Comparison of ENCODE assay signal across 14 cellular contexts in the genomic region with DNA sequence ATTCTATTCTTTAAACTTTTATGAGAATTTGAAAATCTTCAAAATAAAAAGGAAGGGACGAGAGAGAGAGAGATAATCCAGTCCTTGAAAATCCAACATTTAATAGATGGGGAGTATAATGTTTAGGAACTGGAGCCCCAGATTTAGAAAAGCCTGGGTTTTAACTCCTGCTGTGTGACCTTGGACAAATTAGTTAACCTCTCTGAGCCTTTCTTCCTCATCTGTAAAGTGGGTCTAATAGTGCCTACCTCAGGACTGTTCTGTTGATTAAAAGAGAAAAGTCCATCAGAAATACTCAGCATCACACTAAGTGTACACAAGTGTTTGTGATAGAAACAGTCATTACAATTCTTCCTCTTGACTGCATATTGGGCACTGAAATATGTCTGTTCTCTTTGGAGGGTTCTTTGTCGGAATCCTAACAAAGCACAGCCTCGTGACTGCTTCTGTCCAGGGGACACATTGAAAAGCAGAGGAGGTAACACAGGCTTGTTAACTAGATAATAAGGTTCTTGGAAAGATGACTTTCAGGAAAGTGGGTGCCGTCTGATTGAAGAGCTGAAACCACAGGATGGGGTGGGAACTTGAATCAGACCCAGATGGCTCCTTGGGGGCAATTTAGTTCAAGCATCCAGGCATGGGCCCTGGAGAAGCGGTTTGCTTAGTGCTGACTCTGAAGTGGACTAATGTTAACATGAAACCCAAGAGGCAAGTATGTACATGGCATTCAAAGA.
A peak's percentile ranks its signal among the peaks of the same experiment; 100 is the strongest.
DNase-seq lines count a peak whose midpoint lies in the region; ATAC-seq and TF ChIP-seq lines count a peak whose summit lies in the region.
"Had no signal": no experiment of that assay in that cellular context is flagged by ENCODE, and none has a peak within 500 bp of the region (broad histone marks: within the 10 kb centered on the region; RNA-seq: fewer than 3 reads in every experiment).

No MANE protein-coding gene starts in this region.

- 55% methylated on average over 5 of the region's 5 CpGs for WGBS in mesenchymal stem cell

- no peak overlapping the region for H3K18ac ChIP-seq in mesenchymal stem cell (ENCODE audit: low read depth in 1 of 2, low read length in 2 of 2)

- H3K79me1 ChIP-seq in mesenchymal stem cell (replicated peaks; ENCODE audit: low read length, poor library complexity, severe bottlenecking): peaks cover 8% of the 10 kb centered on the region

- no peak overlapping the region for H3K9ac ChIP-seq in mesenchymal stem cell (ENCODE audit: low read length)
- H3K9ac ChIP-seq in neural progenitor cell: no peak overlapping the region

- H3K4me2 ChIP-seq in GM23338 (no peak overlapping the region), mesenchymal stem cell (ENCODE audit: low read length, poor library complexity, severe bottlenecking) (no peak overlapping the region), neural progenitor cell (no peak overlapping the region)

- H3K27ac ChIP-seq in GM23338 (ENCODE audit: low read depth): peak overlapping the region; percentile 39; the same call in 1 of the 2 replicates
- H3K27ac ChIP-seq in mesenchymal stem cell (ENCODE audit: low read length, poor library complexity, severe bottlenecking): no peak overlapping the region
- no peak overlapping the region for H3K27ac ChIP-seq in neural progenitor cell
- no peak overlapping the region for H3K27ac ChIP-seq in coronary artery

- peaks cover 4% of the 10 kb centered on the region; the same call in 1 of the 2 replicates for H3K4me1 ChIP-seq in GM23338 (ENCODE audit: insufficient read depth)
- peaks cover 14% of the 10 kb centered on the region for H3K4me1 ChIP-seq in mesenchymal stem cell (ENCODE audit: control insufficient read depth, insufficient read depth, low read depth, low read length)
- H3K4me1 ChIP-seq in neural progenitor cell: no peaks in the 10 kb centered on the region

- H3K79me2 ChIP-seq in GM23338 (replicated peaks; ENCODE audit: insufficient read depth) (no peaks in the 10 kb centered on the region), neural progenitor cell (ENCODE audit: low read depth) (no peaks in the 10 kb centered on the region)

- H4K8ac ChIP-seq in mesenchymal stem cell (ENCODE audit: low read length): no peak overlapping the region

- H2AK5ac ChIP-seq in mesenchymal stem cell (ENCODE audit: low read length, severe bottlenecking): no peak overlapping the region

- H3K4me3 Mint-ChIP-seq in T-helper 2 cell treated with Interferon-gamma antibody and Interleukin-4, amounts not matched to agents 5 μg/mL and 100 μg/mL, for 36 hours: peak overlapping the region; percentile 59
- no peak overlapping the region for H3K4me3 Mint-ChIP-seq in GM23338
- no peak overlapping the region for H3K4me3 Mint-ChIP-seq in activated CD4-positive, alpha-beta memory T cell treated with anti-CD3 and anti-CD28 coated beads, Interleukin-2, amount 10 ng/mL, durations not matched to agents 7 days and 5 days
- H3K4me3 Mint-ChIP-seq in neural progenitor cell: no peak overlapping the region

- no peak overlapping the region for H2BK5ac ChIP-seq in mesenchymal stem cell (ENCODE audit: low read depth, low read length, poor library complexity, severe bottlenecking)

- H3K36me3 ChIP-seq in GM23338 (ENCODE audit: insufficient read depth) (no peaks in the 10 kb centered on the region; the same call in 1 of the 2 replicates), mesenchymal stem cell (ENCODE audit: control insufficient read depth in 1 of 2, insufficient read depth in 2 of 2, low read depth in 1 of 2, low read length in 2 of 2) (peaks cover 9 to 27% of the 10 kb centered on the region in 2 experiments), neural progenitor cell (no peaks in the 10 kb centered on the region)

- no peak overlapping the region for H2BK120ac ChIP-seq in mesenchymal stem cell (ENCODE audit: low read depth, low read length)

- POLR2A ChIA-PET in activated CD4-positive, alpha-beta memory T cell treated with anti-CD3 and anti-CD28 coated beads, Interleukin-2, amount 10 ng/mL, durations not matched to agents 7 days and 5 days (lab: Charles Lee): interaction anchor here (1.0 to 1.9 kb wide), 3 partner anchors 20 to 83 kb away, joined by 3 to 8 read pairs (median 3); no protein-coding TSS in a partner anchor

- no peaks in the 10 kb centered on the region for H3K27me3 Mint-ChIP-seq in T-helper 2 cell treated with Interferon-gamma antibody and Interleukin-4, amounts not matched to agents 5 μg/mL and 100 μg/mL, for 36 hours (ENCODE audit: low read depth)
- H3K27me3 Mint-ChIP-seq in GM23338 (ENCODE audit: insufficient read depth, low read depth, poor library complexity) (peaks cover 3% of the 10 kb centered on the region), neural progenitor cell (ENCODE audit: insufficient read depth, low read depth) (no peaks in the 10 kb centered on the region)
- H3K27me3 Mint-ChIP-seq in activated CD4-positive, alpha-beta memory T cell treated with anti-CD3 and anti-CD28 coated beads, Interleukin-2, amount 10 ng/mL, durations not matched to agents 7 days and 5 days: no peaks in the 10 kb centered on the region

- H3K4ac ChIP-seq in mesenchymal stem cell (ENCODE audit: low read depth in 1 of 2, low read length in 2 of 2): no peak overlapping the region

- CTCF ChIA-PET in activated CD4-positive, alpha-beta memory T cell treated with anti-CD3 and anti-CD28 coated beads, Interleukin-2, amount 10 ng/mL, durations not matched to agents 7 days and 5 days (lab: Charles Lee): interaction anchor here (0.5 kb wide), 1 partner anchor 9 kb away, joined by 3 read pairs; no protein-coding TSS in a partner anchor

- no peak for TF ChIP-seq CTCF in GM23338 (conservative IDR thresholded peaks at IDR 0.05; ENCODE audit: low read depth in 2 of 2)
- no peak for TF ChIP-seq CTCF in neural progenitor cell (IDR thresholded peaks at IDR 0.05)
- no peak for TF ChIP-seq CTCF in coronary artery (IDR thresholded peaks at IDR 0.05)

- no peak for DNase-seq in T-helper 2 cell treated with Interferon-gamma antibody and Interleukin-4, amounts not matched to agents 5 μg/mL and 100 μg/mL, for 36 hours (ENCODE audit: low spot score)
- no peak for DNase-seq in T-helper 2 cell
- DNase-seq in GM23338 (ENCODE audit: low spot score): no peak
- DNase-seq in activated CD4-positive, alpha-beta memory T cell treated with anti-CD3 and anti-CD28 coated beads, Interleukin-2, amount 10 ng/mL, durations not matched to agents 7 days and 5 days: no peak
- DNase-seq in mesenchymal stem cell: peak; percentile 84
- DNase-seq in neural progenitor cell (ENCODE audit: low spot score): no peak
- no peak for DNase-seq in NOMO-1 treated with DMSO at 0.1 percent for 48 hours (lab: John Stamatoyannopoulos, UW; ENCODE audit: unreplicated experiment)
- DNase-seq in coronary artery (ENCODE audit: low spot score): no peak
- DNase-seq: activated naive CD4-positive, alpha-beta T cell treated with Interleukin-2 at 50 U/mL for 16 hours; Kasumi-1; NCI-H1417 treated with DMSO at 0.1 percent for 48 hours; NCI-H526 treated with DMSO at 0.1 percent for 48 hours; retina; RPMI8226 had no signal

- H3K27ac Mint-ChIP-seq in T-helper 2 cell treated with Interferon-gamma antibody and Interleukin-4, amounts not matched to agents 5 μg/mL and 100 μg/mL, for 36 hours: peak overlapping the region; percentile 78
- H3K27ac Mint-ChIP-seq in GM23338 (no peak overlapping the region), neural progenitor cell (no peak overlapping the region)
- H3K27ac Mint-ChIP-seq in activated CD4-positive, alpha-beta memory T cell treated with anti-CD3 and anti-CD28 coated beads, Interleukin-2, amount 10 ng/mL, durations not matched to agents 7 days and 5 days: peak overlapping the region; percentile 33

- no peaks in the 10 kb centered on the region for H4K20me1 ChIP-seq in GM23338 (replicated peaks; ENCODE audit: insufficient read depth)
- no peaks in the 10 kb centered on the region for H4K20me1 ChIP-seq in neural progenitor cell (ENCODE audit: low read depth)

- no peaks in the 10 kb centered on the region for H3K9me2 ChIP-seq in GM23338 (ENCODE audit: insufficient read depth)

- H2BK15ac ChIP-seq in mesenchymal stem cell (ENCODE audit: low read depth, poor library complexity, severe bottlenecking): no peak overlapping the region

- H3K4me1 Mint-ChIP-seq in T-helper 2 cell treated with Interferon-gamma antibody and Interleukin-4, amounts not matched to agents 5 μg/mL and 100 μg/mL, for 36 hours (ENCODE audit: low read depth): peaks cover 59% of the 10 kb centered on the region
- H3K4me1 Mint-ChIP-seq in GM23338 (peaks cover 11% of the 10 kb centered on the region), neural progenitor cell (peaks cover 19% of the 10 kb centered on the region)
- H3K4me1 Mint-ChIP-seq in activated CD4-positive, alpha-beta memory T cell treated with anti-CD3 and anti-CD28 coated beads, Interleukin-2, amount 10 ng/mL, durations not matched to agents 7 days and 5 days: peaks cover 68% of the 10 kb centered on the region

- H4K91ac ChIP-seq in mesenchymal stem cell (ENCODE audit: low read length): no peak overlapping the region

- no peak overlapping the region for H3K23ac ChIP-seq in mesenchymal stem cell (ENCODE audit: low read length in 2 of 2)

- H2BK12ac ChIP-seq in mesenchymal stem cell (ENCODE audit: low read length in 2 of 2): peak overlapping the region in 1 of 2 experiments; percentile 95

- H3K27me3 ChIP-seq in GM23338 (ENCODE audit: insufficient read depth) (no peaks in the 10 kb centered on the region), mesenchymal stem cell (ENCODE audit: control insufficient read depth in 1 of 2, insufficient read depth in 1 of 2, low read length in 2 of 2) (no peaks in the 10 kb centered on the region), neural progenitor cell (no peaks in the 10 kb centered on the region)

- H3K4me3 ChIP-seq in GM23338 (no peak overlapping the region), mesenchymal stem cell (ENCODE audit: insufficient read depth in 1 of 2, low read depth in 1 of 2, low read length in 2 of 2) (no peak overlapping the region), neural progenitor cell (no peak overlapping the region), coronary artery (no peak overlapping the region)

- H3K9me3 ChIP-seq in mesenchymal stem cell (ENCODE audit: control insufficient read depth, low read length) (no peaks in the 10 kb centered on the region), neural progenitor cell (ENCODE audit: low read depth) (no peaks in the 10 kb centered on the region)

- H3F3A ChIP-seq in GM23338 (replicated peaks; ENCODE audit: low read depth): no peaks in the 10 kb centered on the region
- H3F3A ChIP-seq in neural progenitor cell (ENCODE audit: low read depth): no peaks in the 10 kb centered on the region

- no peak overlapping the region for H3K14ac ChIP-seq in mesenchymal stem cell (ENCODE audit: low read length in 2 of 2)

- ATAC-seq in GM23338: no peak

- no peaks in the 10 kb centered on the region for H3K9me3 Mint-ChIP-seq in T-helper 2 cell treated with Interferon-gamma antibody and Interleukin-4, amounts not matched to agents 5 μg/mL and 100 μg/mL, for 36 hours
- H3K9me3 Mint-ChIP-seq in GM23338 (no peaks in the 10 kb centered on the region), neural progenitor cell (no peaks in the 10 kb centered on the region)
- H3K9me3 Mint-ChIP-seq in activated CD4-positive, alpha-beta memory T cell treated with anti-CD3 and anti-CD28 coated beads, Interleukin-2, amount 10 ng/mL, durations not matched to agents 7 days and 5 days: no peaks in the 10 kb centered on the region

- peaks cover 21% of the 10 kb centered on the region for H3K36me3 Mint-ChIP-seq in T-helper 2 cell treated with Interferon-gamma antibody and Interleukin-4, amounts not matched to agents 5 μg/mL and 100 μg/mL, for 36 hours (ENCODE audit: low read depth)
- H3K36me3 Mint-ChIP-seq in GM23338 (ENCODE audit: low read depth) (no peaks in the 10 kb centered on the region), neural progenitor cell (no peaks in the 10 kb centered on the region)
- H3K36me3 Mint-ChIP-seq in activated CD4-positive, alpha-beta memory T cell treated with anti-CD3 and anti-CD28 coated beads, Interleukin-2, amount 10 ng/mL, durations not matched to agents 7 days and 5 days (ENCODE audit: low read depth): peaks cover 40% of the 10 kb centered on the region

- H2AFZ ChIP-seq in GM23338 (no peak overlapping the region), mesenchymal stem cell (ENCODE audit: low read depth, low read length) (no peak overlapping the region), neural progenitor cell (replicated peaks) (no peak overlapping the region)

Comparison
In these comparisons a context has a peak if more than half of its experiments do, and no peak if none do; other contexts are left out.
1. H3K27ac Mint-ChIP-seq: peak in T-helper 2 cell treated with Interferon-gamma antibody and Interleukin-4, amounts not matched to agents 5 μg/mL and 100 μg/mL, for 36 hours (single experiment) and activated CD4-positive, alpha-beta memory T cell treated with anti-CD3 and anti-CD28 coated beads, Interleukin-2, amount 10 ng/mL, durations not matched to agents 7 days and 5 days (single experiment); none in GM23338 (single experiment) and neural progenitor cell (single experiment).